19 cellular contexts compared by ENCODE assay signal in the genomic region with DNA sequence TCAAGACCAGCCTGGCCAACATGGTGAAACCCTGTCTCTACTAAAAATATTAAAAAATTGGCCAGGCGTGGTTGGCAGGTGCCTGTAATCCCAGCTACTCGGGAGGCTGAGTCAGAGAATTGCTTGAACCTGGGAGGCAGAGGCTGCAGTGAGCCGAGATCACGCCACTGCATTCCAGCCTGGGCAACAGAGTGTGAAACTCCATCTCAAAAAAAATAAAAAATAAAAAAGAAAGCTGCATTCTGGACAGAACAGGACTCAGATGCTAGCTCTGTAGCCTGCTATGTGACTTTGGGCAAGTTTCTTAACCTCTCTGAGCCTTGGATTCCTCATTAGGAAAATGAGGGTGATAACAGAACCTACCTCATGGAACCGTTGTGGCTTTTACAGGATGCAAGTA. TPM values are rescaled to one million over a fixed set of nuclear protein-coding genes. Genes with fewer than 3 reads are reported as not detected.
"Had no signal": no experiment of that assay in that cellular context is flagged by ENCODE, and none has a peak within 500 bp of the region (broad histone marks: within the 10 kb centered on the region; RNA-seq: fewer than 3 reads in every experiment).

No MANE protein-coding gene starts in this region.

RNA-seq across cellular contexts. Expression of a gene that starts 3.8 kb away (rescaled TPM):
- total RNA-seq: activated CD4-positive, alpha-beta memory T cell treated with anti-CD3 and anti-CD28 coated beads for 36 hours; activated CD4-positive, alpha-beta T cell treated with anti-CD3 and anti-CD28 coated beads for 36 hours; activated CD4-positive, alpha-beta T cell treated with anti-CD3 and anti-CD28 coated beads, Interleukin-2, amount 10 ng/mL, durations not matched to agents 24 days and 14 days; activated CD8-positive, alpha-beta memory T cell treated with anti-CD3 and anti-CD28 coated beads for 36 hours; activated CD8-positive, alpha-beta memory T cell treated with anti-CD3 and anti-CD28 coated beads, Interleukin-2, amount 10 ng/mL, durations not matched to agents 7 days and 5 days; activated CD8-positive, alpha-beta T cell treated with anti-CD3 and anti-CD28 coated beads, Interleukin-2, amount 10 ng/mL, durations not matched to agents 7 days and 5 days; activated naive CD4-positive, alpha-beta T cell treated with anti-CD3 and anti-CD28 coated beads for 36 hours; activated T-helper 1 cell treated with anti-CD3 and anti-CD28 coated beads, Interleukin-12 subunit alpha, Interleukin-12 subunit beta, Interleukin-2, Interleukin-4 antibody, amounts not matched to agents 30 ng/mL and 10 ng/mL and 1 ng/mL, durations not matched to agents 14 hours and 24 hours and 36 hours; activated T-helper 2 cell treated with anti-CD3 and anti-CD28 coated beads, Interferon-gamma antibody, Interleukin-2, Interleukin-4, amounts not matched to agents 10 μg/mL and 5 μg/mL and 100 μg/mL, durations not matched to agents 14 hours and 24 hours and 36 hours; adrenal gland; aorta; body of pancreas; chondrocyte; dermis blood vessel endothelial cell; esophagus muscularis mucosa; foreskin keratinocyte; gastrocnemius medialis; heart right ventricle; T-helper 17 cell had no signal
- polyA plus RNA-seq: aorta, foreskin keratinocyte, heart right ventricle had no signal
